In the genomic region with DNA sequence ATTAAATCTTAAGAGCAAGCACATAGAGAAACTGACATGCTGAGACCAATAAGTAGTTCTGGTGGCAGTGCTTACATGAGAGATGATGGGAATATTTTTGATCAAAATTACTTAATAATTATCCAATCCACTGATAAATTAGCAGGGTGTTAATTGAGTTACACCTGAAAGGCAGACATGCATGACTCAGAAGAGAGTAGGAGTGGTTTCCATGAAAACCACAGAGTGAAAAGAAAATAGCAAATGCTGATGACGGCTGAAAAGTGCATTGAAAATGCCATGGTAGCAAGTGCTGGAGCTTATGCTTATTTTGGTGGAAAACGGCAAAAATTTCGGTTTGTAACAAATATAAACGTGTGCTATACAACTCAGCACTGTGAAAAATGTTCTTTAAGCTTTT, we compare ENCODE assay signal across 21 cellular contexts.
DNase-seq lines count a peak whose midpoint lies in the region; ATAC-seq and TF ChIP-seq lines count a peak whose summit lies in the region.
"Had no signal": no experiment of that assay in that cellular context is flagged by ENCODE, and none has a peak within 500 bp of the region (broad histone marks: within the 10 kb centered on the region; RNA-seq: fewer than 3 reads in every experiment).

No MANE protein-coding gene starts in this region.

- CTCF ChIA-PET in MCF 10A (lab: Yijun Ruan, JAX) = interaction anchor here (1.8 kb wide), 1 partner anchor 10 kb away, joined by 7 read pairs; no protein-coding TSS in a partner anchor

- no peaks in the 10 kb centered on the region for H3K27me3 Mint-ChIP-seq in MCF 10A (ENCODE audit: insufficient read depth, unreplicated experiment)

- H3K36me3 Mint-ChIP-seq in MCF 10A (ENCODE audit: insufficient read depth, unreplicated experiment) = no peaks in the 10 kb centered on the region
- H3K36me3 Mint-ChIP-seq: CD8-positive, alpha-beta memory T cell had no signal

- in situ Hi-C loops in HAP-1 (cut with MboI; ENCODE audit: low sequenced_read_pairs) = no loop called here

- intact Hi-C loops in MCF 10A (cut with micrococcal nuclease) (no loop called here), breast epithelium (cut with DNase I; ENCODE audit: low total_unique reads) (no loop called here)

- H2AFZ ChIP-seq in KMS-11 (ENCODE audit: low read depth) = peak overlapping the region; percentile 66; the same call in 1 of the 2 replicates

- TF ChIP-seq POLR2A in breast epithelium (IDR thresholded peaks at IDR 0.05) = no peak

- H3K9me3 Mint-ChIP-seq in MCF 10A (ENCODE audit: unreplicated experiment) = no peaks in the 10 kb centered on the region

- H3K27ac Mint-ChIP-seq in MCF 10A (ENCODE audit: low read depth, unreplicated experiment) = no peak overlapping the region
- H3K27ac Mint-ChIP-seq: CD8-positive, alpha-beta memory T cell; HFFc6 had no signal

- H3K4me3 ChIP-seq in breast epithelium (no peak overlapping the region), KMS-11 (IDR thresholded peaks at IDR 0.05; ENCODE audit: insufficient read depth, low read depth, low read length) (no peak overlapping the region), HAP-1 (no peak overlapping the region)

- no peaks in the 10 kb centered on the region for H3K36me3 ChIP-seq in breast epithelium
- no peaks in the 10 kb centered on the region for H3K36me3 ChIP-seq in KMS-11 (ENCODE audit: insufficient read depth)
- no peaks in the 10 kb centered on the region for H3K36me3 ChIP-seq in HAP-1 (replicated peaks)

- DNase-seq in MCF 10A (ENCODE audit: unreplicated experiment) (peak; percentile 1), breast epithelium (ENCODE audit: low spot score in 2 of 2) (no peak), putamen (ENCODE audit: low spot score) (peak; percentile 32), HAP-1 (ENCODE audit: low spot score in 2 of 2) (no peak), NAMALWA (ENCODE audit: low spot score) (no peak)
- DNase-seq: Calu3; CD8-positive, alpha-beta memory T cell; H7; HFFc6; Karpas-422; NCI-H1048; NCI-H1417 treated with DMSO at 0.1 percent for 48 hours; NCI-H187; NCI-H446; NCI-H526; OCI-M1; Right ventricle myocardium superior had no signal

- TF ChIP-seq CTCF in MCF 10A (IDR thresholded peaks at IDR 0.05; ENCODE audit: unreplicated experiment) = no peak
- TF ChIP-seq CTCF in breast epithelium (IDR thresholded peaks at IDR 0.05) = no peak
- no peak for TF ChIP-seq CTCF in KMS-11 (conservative IDR thresholded peaks at IDR 0.05; ENCODE audit: low read depth, low read length)

- peaks cover 5% of the 10 kb centered on the region for H3K4me1 Mint-ChIP-seq in MCF 10A (ENCODE audit: insufficient read depth, unreplicated experiment)
- H3K4me1 Mint-ChIP-seq: CD8-positive, alpha-beta memory T cell had no signal

- H3K9me3 ChIP-seq in breast epithelium (no peaks in the 10 kb centered on the region), HAP-1 (no peaks in the 10 kb centered on the region)

- H3K27ac ChIP-seq in breast epithelium (no peak overlapping the region), KMS-11 (peak overlapping the region; percentile 88)
- H3K27ac ChIP-seq: C4-2B had no signal

- H4K20me1 ChIP-seq in KMS-11 (ENCODE audit: insufficient read depth) = no peaks in the 10 kb centered on the region

- H3K79me2 ChIP-seq in KMS-11 (ENCODE audit: insufficient read depth, low read depth) = no peaks in the 10 kb centered on the region

- H3K9ac ChIP-seq in KMS-11 = peak overlapping the region; percentile 41; the same call in 1 of the 2 replicates

- H3K4me2 ChIP-seq in KMS-11 = peak overlapping the region; percentile 54

- H3K27me3 ChIP-seq in breast epithelium = no peaks in the 10 kb centered on the region
- H3K27me3 ChIP-seq in KMS-11 (ENCODE audit: insufficient read depth, low read depth) = no peaks in the 10 kb centered on the region
- H3K27me3 ChIP-seq in HAP-1 (ENCODE audit: low read depth) = no peaks in the 10 kb centered on the region; the same call in 1 of the 2 replicates

- no TSS peak for BruUV-seq in MCF 10A (replicated peaks; lab: Mats Ljungman, UMichigan)

- no peak overlapping the region for H3K4me3 Mint-ChIP-seq in MCF 10A (ENCODE audit: unreplicated experiment)
- H3K4me3 Mint-ChIP-seq: CD8-positive, alpha-beta memory T cell; HFFc6 had no signal

- H3K4me1 ChIP-seq in breast epithelium (no peaks in the 10 kb centered on the region), KMS-11 (ENCODE audit: low read depth, poor library complexity, severe bottlenecking) (peaks cover 30% of the 10 kb centered on the region), HAP-1 (no peaks in the 10 kb centered on the region)

- ATAC-seq in HG02759 (IDR thresholded peaks at IDR 0.05; ENCODE audit: unreplicated experiment) = peak; percentile 59
- ATAC-seq in HG03139 (IDR thresholded peaks at IDR 0.05; ENCODE audit: unreplicated experiment) = no peak

- POLR2A ChIA-PET in MCF 10A (lab: Yijun Ruan, JAX) = interaction anchor here (1.1 kb wide), 1 partner anchor 20 kb away, joined by 3 read pairs; no protein-coding TSS in a partner anchor

Comparison
In these comparisons a context has a peak if more than half of its experiments do, and no peak if none do; other contexts are left out.
1. DNase-seq: peak in MCF 10A (single experiment) and putamen (single experiment); none in breast epithelium (0 of 2), HAP-1 (0 of 2) and NAMALWA (single experiment).